ENCODE assay signal across 22 cellular contexts in genomic region chr2:23629417-23630110, GRCh38.
"Had no signal": no experiment of that assay in that cellular context is flagged by ENCODE, and none has a peak within 500 bp of the region (broad histone marks: within the 10 kb centered on the region; RNA-seq: fewer than 3 reads in every experiment).

No MANE protein-coding gene starts in this region.

- H3K4me3 ChIP-seq: ascending aorta, breast epithelium, prostate gland, right atrium auricular region, skin epidermis had no signal

- H3K27ac ChIP-seq: ascending aorta, breast epithelium, prostate gland, right atrium auricular region, skin epidermis had no signal

- H3K4me1 Mint-ChIP-seq: activated CD4-positive, alpha-beta T cell treated with anti-CD3 and anti-CD28 coated beads, Interleukin-2, amount 10 ng/mL, durations not matched to agents 24 days and 14 days had no signal

- H3K9me3 Mint-ChIP-seq: activated CD8-positive, alpha-beta T cell treated with anti-CD3 and anti-CD28 coated beads for 36 hours; activated T-cell treated with anti-CD3 and anti-CD28 coated beads, Interleukin-2, amount 50 U/mL, for 4 hours had no signal

- DNase-seq: activated CD4-positive, alpha-beta T cell treated with anti-CD3 and anti-CD28 coated beads, Interleukin-2, amount 10 ng/mL, durations not matched to agents 24 days and 14 days; activated CD8-positive, alpha-beta T cell treated with anti-CD3 and anti-CD28 coated beads for 36 hours; activated naive CD4-positive, alpha-beta T cell treated with anti-CD3 and anti-CD28 coated beads, Interleukin-2, amount 10 ng/mL, durations not matched to agents 7 days and 5 days; activated T-cell treated with anti-CD3 and anti-CD28 coated beads, Interleukin-2, amount 50 U/mL, for 4 hours; cortex of kidney; effector CD4-positive, alpha-beta T cell; foreskin fibroblast; hippocampal formation; islet precursor cell; mammary epithelial cell; occipital lobe; stimulated activated CD4-positive, alpha-beta T cell treated with anti-CD3 and anti-CD28 coated beads, Interleukin-15, amount 100 ng/mL, for 24 hours; stimulated activated CD4-positive, alpha-beta T cell treated with anti-CD3 and anti-CD28 coated beads, Interleukin-2, amount 100 ng/mL, for 48 hours; stimulated activated naive CD8-positive, alpha-beta T cell treated with anti-CD3 and anti-CD28 coated beads, Interleukin-15, amount 100 ng/mL, for 72 hours; T1000; trophoblast cell had no signal

- H3K36me3 Mint-ChIP-seq: activated naive CD4-positive, alpha-beta T cell treated with anti-CD3 and anti-CD28 coated beads, Interleukin-2, amount 10 ng/mL, durations not matched to agents 7 days and 5 days had no signal

- H3K27ac Mint-ChIP-seq: activated CD4-positive, alpha-beta T cell treated with anti-CD3 and anti-CD28 coated beads, Interleukin-2, amount 10 ng/mL, durations not matched to agents 24 days and 14 days; activated CD8-positive, alpha-beta T cell treated with anti-CD3 and anti-CD28 coated beads for 36 hours; activated naive CD4-positive, alpha-beta T cell treated with anti-CD3 and anti-CD28 coated beads, Interleukin-2, amount 10 ng/mL, durations not matched to agents 7 days and 5 days had no signal

- H3K4me3 Mint-ChIP-seq: activated CD4-positive, alpha-beta T cell treated with anti-CD3 and anti-CD28 coated beads, Interleukin-2, amount 10 ng/mL, durations not matched to agents 24 days and 14 days; activated CD8-positive, alpha-beta T cell treated with anti-CD3 and anti-CD28 coated beads for 36 hours; activated naive CD4-positive, alpha-beta T cell treated with anti-CD3 and anti-CD28 coated beads, Interleukin-2, amount 10 ng/mL, durations not matched to agents 7 days and 5 days; activated T-cell treated with anti-CD3 and anti-CD28 coated beads, Interleukin-2, amount 50 U/mL, for 4 hours; stimulated activated naive CD8-positive, alpha-beta T cell treated with anti-CD3 and anti-CD28 coated beads, Interleukin-15, amount 100 ng/mL, for 72 hours had no signal

- H3K27me3 ChIP-seq: ascending aorta, breast epithelium, right atrium auricular region had no signal

- H3K36me3 ChIP-seq: ascending aorta, breast epithelium, prostate gland, right atrium auricular region had no signal

- H3K4me1 ChIP-seq: ascending aorta, breast epithelium, prostate gland, right atrium auricular region had no signal

- H3K9me3 ChIP-seq: ascending aorta, breast epithelium, prostate gland had no signal

- ATAC-seq: activated CD8-positive, alpha-beta T cell treated with anti-CD3 and anti-CD28 coated beads for 36 hours; activated T-cell treated with anti-CD3 and anti-CD28 coated beads, Interleukin-2, amount 50 U/mL, for 4 hours; left lobe of liver; stimulated activated naive CD8-positive, alpha-beta T cell treated with anti-CD3 and anti-CD28 coated beads, Interleukin-15, amount 100 ng/mL, for 72 hours had no signal

- H3K27me3 Mint-ChIP-seq: activated CD4-positive, alpha-beta T cell treated with anti-CD3 and anti-CD28 coated beads, Interleukin-2, amount 10 ng/mL, durations not matched to agents 24 days and 14 days; activated CD8-positive, alpha-beta T cell treated with anti-CD3 and anti-CD28 coated beads for 36 hours; activated naive CD4-positive, alpha-beta T cell treated with anti-CD3 and anti-CD28 coated beads, Interleukin-2, amount 10 ng/mL, durations not matched to agents 7 days and 5 days; stimulated activated naive CD8-positive, alpha-beta T cell treated with anti-CD3 and anti-CD28 coated beads, Interleukin-15, amount 100 ng/mL, for 72 hours had no signal
